Comparison of ENCODE assay signal across 1 cellular context in genomic region chr3:51995346-51996156, GRCh38.
TF ChIP-seq lines count a peak whose summit lies in the region.

Gene RPL29 (minus strand): TSS chr3:51995895. CDS start chr3:51995461, 434 bp downstream.

TF ChIP-seq in HepG2, 621 proteins besides CTCF, POLR2A, EP300 and RAD21 (continued from another document and continues in another):
- TF ChIP-seq MYPOP (CRISPR knock-in tag; IDR thresholded peaks at IDR 0.05) (peak; percentile 86), CHD4 (IDR thresholded peaks at IDR 0.05; ENCODE audit: borderline replicate concordance, low read length) (no peak), ZBTB20 (CRISPR knock-in tag; IDR thresholded peaks at IDR 0.05; ENCODE audit: borderline replicate concordance, low read depth) (peak; percentile 65), BHLHE40 (IDR thresholded peaks at IDR 0.05; ENCODE audit: low read length) (no peak), PHF20 (CRISPR knock-in tag; IDR thresholded peaks at IDR 0.05) (peak; percentile 98), IKZF1 (IDR thresholded peaks at IDR 0.05) (no peak), RFX3 (CRISPR knock-in tag; IDR thresholded peaks at IDR 0.05) (no peak), DR1 (CRISPR knock-in tag; IDR thresholded peaks at IDR 0.05) (peak; percentile 99), ZNF670 (CRISPR knock-in tag; IDR thresholded peaks at IDR 0.05; ENCODE audit: borderline replicate concordance) (no peak; the same call in 1 of the 2 replicates), SETDB1 (CRISPR knock-in tag; IDR thresholded peaks at IDR 0.05; ENCODE audit: borderline replicate concordance) (no peak), AGO2 (optimal IDR thresholded peaks at IDR 0.05; ENCODE audit: low read depth, low read length) (peak; percentile 92), KDM5B (CRISPR knock-in tag; IDR thresholded peaks at IDR 0.05; ENCODE audit: borderline replicate concordance) (peak; percentile 77; the same call in 1 of the 2 replicates), SSRP1 (CRISPR knock-in tag; IDR thresholded peaks at IDR 0.05) (0 out of 2 replicates have a peak, but pooled peaks have one; percentile 58), ZNF20 (CRISPR knock-in tag; IDR thresholded peaks at IDR 0.05) (no peak), ZNF510 (CRISPR knock-in tag; IDR thresholded peaks at IDR 0.05; ENCODE audit: low read depth) (peak; percentile 90), KLF9 (CRISPR knock-in tag; IDR thresholded peaks at IDR 0.05; ENCODE audit: low read depth) (peak; percentile 70; the same call in 1 of the 2 replicates), IRF2 (CRISPR knock-in tag; IDR thresholded peaks at IDR 0.05) (peak; percentile 93; the same call in 1 of the 2 replicates), ZNF644 (CRISPR knock-in tag; IDR thresholded peaks at IDR 0.05; ENCODE audit: low read depth) (no peak), TAF15 (IDR thresholded peaks at IDR 0.05; ENCODE audit: low read depth, low read length, poor library complexity, severe bottlenecking) (no peak), CERS6 (CRISPR knock-in tag; IDR thresholded peaks at IDR 0.05) (no peak), RBFOX2 (IDR thresholded peaks at IDR 0.05; ENCODE audit: low read depth, low read length) (peak; percentile 99), AHDC1 (CRISPR knock-in tag; IDR thresholded peaks at IDR 0.05; ENCODE audit: borderline replicate concordance) (no peak; the same call in 1 of the 2 replicates), ZNF451 (CRISPR knock-in tag; IDR thresholded peaks at IDR 0.05) (peak; percentile 60), ZNF280B (CRISPR knock-in tag; IDR thresholded peaks at IDR 0.05; ENCODE audit: borderline replicate concordance) (peak; percentile 49; the same call in 1 of the 2 replicates), ZUFSP (CRISPR knock-in tag; IDR thresholded peaks at IDR 0.05; ENCODE audit: borderline replicate concordance) (no peak), HES4 (CRISPR knock-in tag; IDR thresholded peaks at IDR 0.05; ENCODE audit: borderline replicate concordance) (peak; percentile 89), EZH2 (conservative IDR thresholded peaks at IDR 0.05; ENCODE audit: low read depth, low read length) (no peak), ZNF784 (CRISPR knock-in tag; IDR thresholded peaks at IDR 0.05; ENCODE audit: borderline replicate concordance) (no peak), PBX2 (CRISPR knock-in tag; IDR thresholded peaks at IDR 0.05) (no peak), REST (IDR thresholded peaks at IDR 0.05; ENCODE audit: borderline replicate concordance in 1 of 2, low read depth in 1 of 2, low read length in 2 of 2) (peak in 1 of 2 experiments; percentile 70; a peak in 1 of 4 replicates), FOXO4 (CRISPR knock-in tag; conservative IDR thresholded peaks at IDR 0.05) (no peak), TERF1 (CRISPR knock-in tag; IDR thresholded peaks at IDR 0.05) (no peak; the same call in 1 of the 2 replicates), ZNF496 (CRISPR knock-in tag; IDR thresholded peaks at IDR 0.05; ENCODE audit: insufficient replicate concordance) (no peak), PPARG (CRISPR knock-in tag; conservative IDR thresholded peaks at IDR 0.05) (peak; percentile 76), ESRRA (CRISPR knock-in tag; IDR thresholded peaks at IDR 0.05; ENCODE audit: low read depth) (no peak), ETS1 (CRISPR knock-in tag; IDR thresholded peaks at IDR 0.05) (peak; percentile 71; the same call in 1 of the 2 replicates), ZFP82 (CRISPR knock-in tag; IDR thresholded peaks at IDR 0.05; ENCODE audit: borderline replicate concordance) (no peak)
